ENCODE assay signal across 8 cellular contexts in genomic region chr17:4939804-4940624, GRCh38. TPM values are rescaled to one million over a fixed set of nuclear protein-coding genes. Genes with fewer than 3 reads are reported as not detected.
DNase-seq lines count a peak whose midpoint lies in the region; ATAC-seq and TF ChIP-seq lines count a peak whose summit lies in the region.

Gene RNF167, plus strand, starts transcription at chr17:4940268. Its CDS starts 642 bp downstream, at chr17:4940910.
Gene SLC25A11, minus strand, starts transcription at chr17:4940046. Its CDS starts 136 bp downstream, at chr17:4939910.

- no peaks in the 10 kb centered on the region for H3K9me3 ChIP-seq in left lung

- peaks cover 56 to 59% of the 10 kb centered on the region in 2 donors for H3K36me3 Mint-ChIP-seq in CD14-positive monocyte

- H3K4me1 ChIP-seq in left lung: peaks cover 21 to 59% of the 10 kb centered on the region in 2 donors

- no peaks in the 10 kb centered on the region for H3K27me3 ChIP-seq in left lung

- H3K4me3 ChIP-seq in left lung: peak within 1 kb of the TSS; percentile 77 to 93

- ATAC-seq in GM19397 (IDR thresholded peaks at IDR 0.05; ENCODE audit: unreplicated experiment) (peak; percentile 81), HG03571 (IDR thresholded peaks at IDR 0.05; ENCODE audit: unreplicated experiment) (peak; percentile 68), left lung (peak; percentile 95)

- intact Hi-C loops in CD14-positive monocyte (cut with micrococcal nuclease) (loop anchor here (2.0 to 5.0 kb wide), 2 partner anchors 27 to 37 kb away; partner anchors contain the start of gene SPAG7 (in 1 of the 2)), left lung (cut with DNase I) (no loop called here)

- H3K4me1 Mint-ChIP-seq in CD14-positive monocyte: peaks cover 62% of the 10 kb centered on the region

- H3K9me3 Mint-ChIP-seq in CD14-positive monocyte: no peaks in the 10 kb centered on the region

- peak within 1 kb of the TSS; percentile 96 to 97 for H3K27ac ChIP-seq in left lung

- peaks cover 0 to 55% of the 10 kb centered on the region in 2 donors for H3K36me3 ChIP-seq in left lung

- peak within 1 kb of the TSS; percentile 90 to 96 for H3K4me3 Mint-ChIP-seq in CD14-positive monocyte

- H3K27ac Mint-ChIP-seq in CD14-positive monocyte: peak within 1 kb of the TSS; percentile 95 to 98 (median 97)

- DNase-seq in CD14-positive monocyte (ENCODE audit: low spot score) (peak; percentile 97), NCI-H82 (lab: John Stamatoyannopoulos, UW) (peak; percentile 100), dermis blood vessel endothelial cell (peak; percentile 100), left lung (peak; percentile 96 to 97)
- peak; percentile 93 to 96 for DNase-seq in activated CD4-positive, alpha-beta T cell treated with anti-CD3 and anti-CD28 coated beads, Interleukin-2, amount 50 U/mL, for 48 hours
- peak; percentile 89 to 94 for DNase-seq in stimulated activated CD4-positive, alpha-beta T cell treated with anti-CD3 and anti-CD28 coated beads, Interleukin-2, amount 100 ng/mL, for 48 hours

- peaks cover 0 to 4% (median 0%) of the 10 kb centered on the region in 3 donors for H3K27me3 Mint-ChIP-seq in CD14-positive monocyte (ENCODE audit: low read depth in 3 of 3)

- TF ChIP-seq CTCF in CD14-positive monocyte (IDR thresholded peaks at IDR 0.05): no peak
- TF ChIP-seq CTCF in left lung (IDR thresholded peaks at IDR 0.05): peak in 1 of 2 donors; percentile 27

RNA-seq across cellular contexts. Expression of gene RNF167, which starts in this region (rescaled TPM):
- 10 to 100 TPM; 17.2 to 20.6 TPM for polyA plus RNA-seq in CD14-positive monocyte
- total RNA-seq in dermis blood vessel endothelial cell (13.6 and 23.7 TPM in 2 replicates), left lung (100 to 1,000 TPM; 102 to 108 TPM)

RNA-seq across cellular contexts. Expression of gene SLC25A11, which starts in this region (rescaled TPM):
- 100 to 1,000 TPM; 111 to 138 TPM for polyA plus RNA-seq in CD14-positive monocyte
- 59.2 and 67.8 TPM in 2 replicates for total RNA-seq in dermis blood vessel endothelial cell
- 10 to 100 TPM; 58.6 to 70.5 TPM for total RNA-seq in left lung

Comparison
In these comparisons a context has a peak if more than half of its experiments do, and no peak if none do; other contexts are left out.
1. Peak in every context shown above with its lines: DNase-seq, ATAC-seq, H3K4me3 ChIP-seq and H3K27ac ChIP-seq.
2. intact Hi-C loops: an anchor here in CD14-positive monocyte (2.0 to 5.0 kb wide); none called in left lung.